Comparison of ENCODE assay signal across 1 cellular context in genomic region chr14:104458845-104459244, GRCh38.
TF ChIP-seq lines count a peak whose summit lies in the region.

No MANE protein-coding gene starts in this region.

TF ChIP-seq in HepG2, 621 proteins besides CTCF, POLR2A, EP300 and RAD21 (continued from another document):
- TF ChIP-seq CERS6 (CRISPR knock-in tag; IDR thresholded peaks at IDR 0.05) (no peak), ZNF562 (CRISPR knock-in tag; IDR thresholded peaks at IDR 0.05; ENCODE audit: borderline replicate concordance) (no peak), MEIS2 (CRISPR knock-in tag; IDR thresholded peaks at IDR 0.05) (no peak), ZEB1 (IDR thresholded peaks at IDR 0.05; ENCODE audit: insufficient replicate concordance, low read depth) (no peak)
